In the genomic region with DNA sequence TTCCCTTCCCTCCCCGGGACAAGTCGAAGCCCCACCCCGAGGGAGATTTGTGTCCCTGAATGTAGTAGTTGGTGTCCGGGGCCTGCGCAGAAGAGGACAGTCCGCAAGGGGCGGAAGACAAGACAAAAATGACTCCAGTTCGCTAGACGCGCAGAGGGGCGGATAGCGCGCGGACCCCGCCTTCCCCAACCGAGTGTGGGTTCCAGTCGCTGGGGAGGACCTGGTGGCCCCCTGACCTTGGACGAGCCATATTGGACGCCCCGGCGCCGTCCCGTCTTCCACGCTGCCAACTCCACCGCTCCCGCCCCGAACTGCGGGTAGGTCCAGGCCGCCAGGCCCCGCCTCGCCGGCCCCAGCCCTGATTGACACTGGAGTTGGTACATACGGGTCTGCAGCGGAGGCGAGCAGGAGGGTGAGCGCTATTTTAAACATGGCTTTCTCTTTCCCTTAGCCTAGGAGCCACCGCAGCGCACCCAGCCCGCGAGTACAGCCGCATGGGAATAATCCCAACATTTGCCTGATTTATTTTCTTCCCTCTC, we compare ENCODE assay signal across 8 cellular contexts. TPM values are rescaled to one million over a fixed set of nuclear protein-coding genes. Genes with fewer than 3 reads are reported as not detected.
DNase-seq lines count a peak whose midpoint lies in the region; ATAC-seq lines count a peak whose summit lies in the region.

No MANE protein-coding gene starts in this region.

- H3K27ac Mint-ChIP-seq in activated T-cell treated with anti-CD3 and anti-CD28 coated beads, Interleukin-2, amount 50 U/mL, for 24 hours = peak overlapping the region; percentile 92

- no peaks in the 10 kb centered on the region for H3K9me3 Mint-ChIP-seq in activated T-cell treated with anti-CD3 and anti-CD28 coated beads, Interleukin-2, amount 50 U/mL, for 24 hours

- H3K4me1 Mint-ChIP-seq in activated T-cell treated with anti-CD3 and anti-CD28 coated beads, Interleukin-2, amount 50 U/mL, for 24 hours (ENCODE audit: low read depth) = peaks cover 29% of the 10 kb centered on the region

- peaks cover 0 to 15% of the 10 kb centered on the region in 2 donors for H3K4me1 ChIP-seq in muscle layer of duodenum (ENCODE audit: control insufficient read depth in 1 of 2, insufficient read depth in 2 of 2, low read length in 2 of 2)

- peak overlapping the region; percentile 92 to 100 for H3K4me3 ChIP-seq in muscle layer of duodenum (ENCODE audit: low read depth in 1 of 2, low read length in 2 of 2)

- DNase-seq in DMS153 treated with DMSO at 0.1 percent for 48 hours (lab: John Stamatoyannopoulos, UW; ENCODE audit: unreplicated experiment) = peak; percentile 81
- peak; percentile 69 for DNase-seq in HuH-7.5 (ENCODE audit: low spot score)
- peak; percentile 95 for DNase-seq in OCI-M1 (lab: John Stamatoyannopoulos, UW)
- peak; percentile 82 for DNase-seq in activated T-cell treated with anti-CD3 and anti-CD28 coated beads, Interleukin-2, amount 50 U/mL, for 24 hours
- DNase-seq in stimulated activated CD8-positive, alpha-beta memory T cell treated with anti-CD3 and anti-CD28 coated beads, Interleukin-7, amount 100 ng/mL, for 24 hours (ENCODE audit: low read depth) = peak; percentile 47

- H3K27me3 Mint-ChIP-seq in activated T-cell treated with anti-CD3 and anti-CD28 coated beads, Interleukin-2, amount 50 U/mL, for 24 hours = no peaks in the 10 kb centered on the region

- H3K27ac ChIP-seq in muscle layer of duodenum (ENCODE audit: low read length) = peak overlapping the region; percentile 97

- H3K36me3 Mint-ChIP-seq in activated T-cell treated with anti-CD3 and anti-CD28 coated beads, Interleukin-2, amount 50 U/mL, for 24 hours (ENCODE audit: low read depth) = peaks cover 12% of the 10 kb centered on the region

- H3K36me3 ChIP-seq in muscle layer of duodenum (ENCODE audit: control insufficient read depth in 1 of 2, insufficient read depth in 2 of 2, low read length in 2 of 2) = no peaks in the 10 kb centered on the region

- no peaks in the 10 kb centered on the region for H3K27me3 ChIP-seq in muscle layer of duodenum (ENCODE audit: low read depth, low read length)

- ATAC-seq in GM21528 (IDR thresholded peaks at IDR 0.05; ENCODE audit: low FRiP score, unreplicated experiment) (peak; percentile 79), esophagus mucosa (peak; percentile 95)

- peak overlapping the region; percentile 90 for H3K4me3 Mint-ChIP-seq in activated T-cell treated with anti-CD3 and anti-CD28 coated beads, Interleukin-2, amount 50 U/mL, for 24 hours

- H3K9me3 ChIP-seq in muscle layer of duodenum (ENCODE audit: control insufficient read depth in 1 of 2, low read length in 2 of 2) = no peaks in the 10 kb centered on the region

RNA-seq across cellular contexts. Expression of a gene that starts 0.8 kb away (rescaled TPM):
- 37.2 TPM for total RNA-seq in esophagus mucosa

Comparison
In these comparisons a context has a peak if more than half of its experiments do, and no peak if none do; other contexts are left out.
1. Peak in every context shown above with its lines: DNase-seq, ATAC-seq, H3K4me3 ChIP-seq and H3K27ac ChIP-seq.